Comparison of ENCODE assay signal across 18 cellular contexts in the genomic region with DNA sequence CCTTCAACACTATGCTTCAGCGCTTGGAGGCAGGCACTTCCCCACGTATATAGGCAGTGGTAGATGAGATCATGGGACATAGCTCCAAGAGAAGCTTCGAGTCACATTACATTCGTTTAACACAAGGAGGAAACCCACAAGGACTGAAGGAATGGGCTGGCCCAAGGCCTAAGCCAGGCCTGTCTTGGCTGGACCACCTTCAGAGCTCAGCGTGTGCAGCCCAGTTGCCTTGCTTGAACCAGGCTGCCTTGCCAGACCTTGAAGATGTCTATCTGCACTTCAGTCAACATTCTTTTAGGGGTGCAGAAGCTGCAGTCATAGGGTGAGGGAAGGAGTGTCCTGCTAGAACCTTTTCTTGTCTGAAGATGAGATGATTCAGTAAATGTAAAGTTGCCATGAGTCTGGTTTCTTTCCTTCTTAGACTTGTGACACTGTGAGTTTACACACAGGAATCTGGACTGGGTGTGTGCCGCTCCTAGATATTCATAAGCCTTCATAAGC.
A peak's percentile ranks its signal among the peaks of the same experiment; 100 is the strongest.
DNase-seq lines count a peak whose midpoint lies in the region; ATAC-seq and TF ChIP-seq lines count a peak whose summit lies in the region.
"Had no signal": no experiment of that assay in that cellular context is flagged by ENCODE, and none has a peak within 500 bp of the region (broad histone marks: within the 10 kb centered on the region; RNA-seq: fewer than 3 reads in every experiment).

No MANE protein-coding gene starts in this region.

- H3K4me1 Mint-ChIP-seq in activated T-helper 17 cell treated with anti-CD3 and anti-CD28 coated beads, Interleukin-2, amount 50 U/mL, for 72 hours = peaks cover 48% of the 10 kb centered on the region

- TF ChIP-seq CTCF in SK-N-SH (IDR thresholded peaks at IDR 0.05) (no peak), fibroblast of the aortic adventitia (IDR thresholded peaks at IDR 0.05; ENCODE audit: insufficient read depth, low read length) (no peak), sigmoid colon (IDR thresholded peaks at IDR 0.05) (no peak), OCI-LY7 (conservative IDR thresholded peaks at IDR 0.05; ENCODE audit: low read length) (no peak)

- H4K20me1 ChIP-seq in SK-N-SH (ENCODE audit: insufficient read depth) (no peaks in the 10 kb centered on the region), OCI-LY7 (ENCODE audit: insufficient read depth, low read length) (no peaks in the 10 kb centered on the region)

- ATAC-seq in SK-N-SH treated with all-trans-retinoic acid at 6 μM for 48 hours = no peak
- ATAC-seq in activated T-helper 17 cell treated with anti-CD3 and anti-CD28 coated beads, Interleukin-2, amount 50 U/mL, for 72 hours (replicated peaks) = no peak
- no peak for ATAC-seq in GM21390 (IDR thresholded peaks at IDR 0.05; ENCODE audit: unreplicated experiment)
- no peak for ATAC-seq in HG03442 (IDR thresholded peaks at IDR 0.05; ENCODE audit: unreplicated experiment)
- ATAC-seq: naive thymus-derived CD8-positive, alpha-beta T cell had no signal

- H3K4me2 ChIP-seq in SK-N-SH = no peak overlapping the region
- H3K4me2 ChIP-seq in OCI-LY7 (ENCODE audit: low read length) = no peak overlapping the region

- CTCF ChIA-PET in SK-N-SH (lab: Yijun Ruan, JAX) = interaction anchor here (0.6 kb wide), 1 partner anchor 118 kb away, joined by 3 read pairs; no protein-coding TSS in a partner anchor
- CTCF ChIA-PET in OCI-LY7 (lab: Charles Lee; ENCODE audit: unreplicated experiment) = interaction anchor here (0.5 kb wide), 1 partner anchor 525 kb away, joined by 3 read pairs; no protein-coding TSS in a partner anchor

- H3K27ac ChIP-seq in SK-N-SH (ENCODE audit: low read depth in 2 of 2, low read length in 1 of 2) (no peak overlapping the region), sigmoid colon (peak overlapping the region in 3 of 4 donors; percentile 45 to 76 (median 76)), OCI-LY7 (ENCODE audit: low read depth, low read length, poor library complexity, severe bottlenecking) (no peak overlapping the region)
- H3K27ac ChIP-seq: 22Rv1, Peyer's patch had no signal

- POLR2A ChIA-PET in SK-N-SH (lab: Yijun Ruan, JAX) = no interaction called here
- POLR2A ChIA-PET in OCI-LY7 (lab: Charles Lee) = interaction anchor here (0.6 to 1.2 kb wide), 3 partner anchors 12 to 560 kb away, joined by 3 to 5 read pairs (median 5); no protein-coding TSS in a partner anchor

- peaks cover 6% of the 10 kb centered on the region for H3K9me3 Mint-ChIP-seq in activated T-helper 17 cell treated with anti-CD3 and anti-CD28 coated beads, Interleukin-2, amount 50 U/mL, for 72 hours
- H3K9me3 Mint-ChIP-seq: activated T-cell treated with anti-CD3 and anti-CD28 coated beads, Interleukin-2, amount 50 U/mL, for 24 hours had no signal

- no peak for TF ChIP-seq POLR2A in sigmoid colon (IDR thresholded peaks at IDR 0.05)

- H3K27me3 Mint-ChIP-seq in activated T-helper 17 cell treated with anti-CD3 and anti-CD28 coated beads, Interleukin-2, amount 50 U/mL, for 72 hours = peaks cover 3% of the 10 kb centered on the region

- no peaks in the 10 kb centered on the region for H3K4me1 ChIP-seq in SK-N-SH (ENCODE audit: control insufficient read depth in 1 of 2, insufficient read depth in 2 of 2, low read depth in 1 of 2, low read length in 1 of 2)
- H3K4me1 ChIP-seq in sigmoid colon = peaks cover 0 to 43% (median 26%) of the 10 kb centered on the region in 4 donors
- H3K4me1 ChIP-seq in OCI-LY7 (ENCODE audit: insufficient read depth, low read length, poor library complexity, severe bottlenecking) = no peaks in the 10 kb centered on the region

- TF ChIP-seq EP300 in SK-N-SH (IDR thresholded peaks at IDR 0.05; ENCODE audit: borderline replicate concordance in 1 of 2, low read depth in 1 of 2, low read length in 1 of 2) (no peak), sigmoid colon (IDR thresholded peaks at IDR 0.05) (peak in 3 of 4 donors; percentile 41 to 87 (median 76))

- H3K9me2 ChIP-seq in SK-N-SH (no peaks in the 10 kb centered on the region), OCI-LY7 (ENCODE audit: insufficient read depth, low read length) (no peaks in the 10 kb centered on the region)

- H3K9ac ChIP-seq in SK-N-SH = no peak overlapping the region

- H3K4me3 ChIP-seq in SK-N-SH (ENCODE audit: low read depth in 2 of 2, low read length in 1 of 2) (no peak overlapping the region), fibroblast of the aortic adventitia (ENCODE audit: low read depth, low read length) (no peak overlapping the region), sigmoid colon (no peak overlapping the region), OCI-LY7 (ENCODE audit: low read depth, low read length, poor library complexity, severe bottlenecking) (no peak overlapping the region)
- H3K4me3 ChIP-seq: Peyer's patch had no signal

- H3K36me3 Mint-ChIP-seq in activated T-helper 17 cell treated with anti-CD3 and anti-CD28 coated beads, Interleukin-2, amount 50 U/mL, for 72 hours (ENCODE audit: low read depth) = peaks cover 6% of the 10 kb centered on the region
- H3K36me3 Mint-ChIP-seq: naive thymus-derived CD8-positive, alpha-beta T cell had no signal

- H3K9me3 ChIP-seq in SK-N-SH = no peaks in the 10 kb centered on the region
- no peaks in the 10 kb centered on the region for H3K9me3 ChIP-seq in sigmoid colon
- H3K9me3 ChIP-seq in OCI-LY7 (ENCODE audit: low read length) = no peaks in the 10 kb centered on the region
- H3K9me3 ChIP-seq: Peyer's patch had no signal

- H3K27ac Mint-ChIP-seq in activated T-helper 17 cell treated with anti-CD3 and anti-CD28 coated beads, Interleukin-2, amount 50 U/mL, for 72 hours = peak overlapping the region; percentile 97
- H3K27ac Mint-ChIP-seq: activated T-cell treated with anti-CD3 and anti-CD28 coated beads, Interleukin-2, amount 50 U/mL, for 24 hours had no signal

- TF ChIP-seq RAD21 in SK-N-SH (IDR thresholded peaks at IDR 0.05; ENCODE audit: low read length) = no peak

- WGBS in SK-N-SH (ENCODE audit: low lambda C conversion rate) = 66% methylated on average over 6 of the region's 6 CpGs
- 85 to 87% methylated on average over 6 of the region's 6 CpGs for WGBS in sigmoid colon, 2 donors

- no peaks in the 10 kb centered on the region for H3K27me3 ChIP-seq in SK-N-SH (ENCODE audit: insufficient read depth)
- no peaks in the 10 kb centered on the region for H3K27me3 ChIP-seq in sigmoid colon
- H3K27me3 ChIP-seq: Peyer's patch had no signal

- H2AFZ ChIP-seq in SK-N-SH (ENCODE audit: low read depth) (no peak overlapping the region), OCI-LY7 (ENCODE audit: low read length) (no peak overlapping the region)

- no peaks in the 10 kb centered on the region for H3K79me2 ChIP-seq in SK-N-SH (ENCODE audit: insufficient read depth)
- no peaks in the 10 kb centered on the region for H3K79me2 ChIP-seq in OCI-LY7 (ENCODE audit: insufficient read depth, low read depth, low read length)

- DNase-seq in SK-N-SH = no peak
- peak; percentile 96 for DNase-seq in fibroblast of the aortic adventitia (ENCODE audit: low read depth)
- DNase-seq in sigmoid colon = no peak
- DNase-seq in OCI-LY7 (ENCODE audit: low spot score) = no peak
- DNase-seq: activated CD4-positive, CD25-positive, alpha-beta regulatory T cell treated with anti-CD3 and anti-CD28 coated beads, Interleukin-2, amount 50 U/mL, for 72 hours; activated T-cell treated with anti-CD3 and anti-CD28 coated beads, Interleukin-2, amount 50 U/mL, for 24 hours; effector CD4-positive, alpha-beta T cell; glutamatergic neuron; naive thymus-derived CD8-positive, alpha-beta T cell; NCI-H1930; NCI-H526 treated with DMSO at 0.1 percent for 48 hours; Peyer's patch; substantia nigra had no signal

- H3K4me3 Mint-ChIP-seq in activated T-helper 17 cell treated with anti-CD3 and anti-CD28 coated beads, Interleukin-2, amount 50 U/mL, for 72 hours = peak overlapping the region; percentile 73
- H3K4me3 Mint-ChIP-seq: activated T-cell treated with anti-CD3 and anti-CD28 coated beads, Interleukin-2, amount 50 U/mL, for 24 hours had no signal

- intact Hi-C loops in sigmoid colon (cut with DNase I) (no loop called here), OCI-LY7 (cut with micrococcal nuclease; ENCODE audit: unreplicated experiment) (no loop called here)

- H3F3A ChIP-seq in SK-N-SH (replicated peaks; ENCODE audit: insufficient read depth) = no peaks in the 10 kb centered on the region

- BruUV-seq in OCI-LY7 (replicated peaks; lab: Mats Ljungman, UMichigan) = no TSS peak

- H3K36me3 ChIP-seq in SK-N-SH (replicated peaks in 1 of 2; ENCODE audit: control insufficient read depth in 1 of 2, insufficient read depth in 2 of 2, low read length in 1 of 2) (no peaks in the 10 kb centered on the region), sigmoid colon (no peaks in the 10 kb centered on the region), OCI-LY7 (ENCODE audit: insufficient read depth, low read length) (no peaks in the 10 kb centered on the region)
- H3K36me3 ChIP-seq: Peyer's patch had no signal

TF ChIP-seq in SK-N-SH, 30 proteins besides CTCF, POLR2A, EP300 and RAD21:
- 0 out of 2 replicates have a peak, but pooled peaks have one; percentile 9 for TF ChIP-seq NFIC (IDR thresholded peaks at IDR 0.05; ENCODE audit: borderline replicate concordance)
- TF ChIP-seq SIN3A (IDR thresholded peaks at IDR 0.05; ENCODE audit: borderline replicate concordance, low read depth, low read length) = no peak
- 0 out of 2 replicates have a peak, but pooled peaks have one; percentile 31 for TF ChIP-seq TCF12 (IDR thresholded peaks at IDR 0.05)

TF ChIP-seq in SK-N-SH treated with all-trans-retinoic acid at 6 μM for 48 hours, 23 proteins besides CTCF, POLR2A, EP300 and RAD21:
- TF ChIP-seq ARNTL (CRISPR knock-in tag; IDR thresholded peaks at IDR 0.05; ENCODE audit: borderline replicate concordance, low read depth) (no peak), TCF4 (CRISPR knock-in tag; IDR thresholded peaks at IDR 0.05; ENCODE audit: borderline replicate concordance) (no peak), ZNF565 (CRISPR knock-in tag; conservative IDR thresholded peaks at IDR 0.05; ENCODE audit: low read depth) (no peak), ZNF70 (CRISPR knock-in tag; IDR thresholded peaks at IDR 0.05) (no peak), RARB (CRISPR knock-in tag; IDR thresholded peaks at IDR 0.05) (no peak), ZFP30 (CRISPR knock-in tag; IDR thresholded peaks at IDR 0.05) (no peak), BACH2 (CRISPR knock-in tag; IDR thresholded peaks at IDR 0.05; ENCODE audit: borderline replicate concordance) (no peak), ZFP3 (CRISPR knock-in tag; IDR thresholded peaks at IDR 0.05) (no peak), ISL1 (CRISPR knock-in tag; IDR thresholded peaks at IDR 0.05) (no peak), SNAI2 (CRISPR knock-in tag; IDR thresholded peaks at IDR 0.05) (no peak), TOX (CRISPR knock-in tag; IDR thresholded peaks at IDR 0.05; ENCODE audit: borderline replicate concordance) (no peak)

Comparison
In these comparisons a context has a peak if more than half of its experiments do, and no peak if none do; other contexts are left out.
1. H3K27ac ChIP-seq: peak in sigmoid colon (3 of 4); none in SK-N-SH (0 of 2) and OCI-LY7 (single experiment).